Comparison of ENCODE assay signal across 9 cellular contexts in the genomic region with DNA sequence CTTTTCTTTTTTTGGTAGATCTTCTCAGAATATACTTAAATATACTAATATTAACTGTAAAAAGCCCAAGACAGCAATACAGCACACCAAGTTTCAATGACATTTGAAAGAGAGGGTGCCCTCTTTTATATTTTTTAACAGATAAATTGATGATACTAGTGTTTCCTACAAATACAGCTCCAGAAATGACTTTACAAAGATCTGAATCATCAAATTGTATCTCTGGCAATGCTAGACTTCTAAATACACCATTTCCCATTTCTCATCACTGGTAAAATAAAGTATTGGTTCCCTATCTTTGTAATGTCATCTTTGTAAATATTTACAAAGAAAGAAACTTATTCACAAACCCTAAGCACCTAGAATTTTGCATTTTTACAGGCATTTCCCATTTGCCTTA.
"Had no signal": no experiment of that assay in that cellular context is flagged by ENCODE, and none has a peak within 500 bp of the region (broad histone marks: within the 10 kb centered on the region; RNA-seq: fewer than 3 reads in every experiment).

No MANE protein-coding gene starts in this region.

- H3K4me2 ChIP-seq: GM23338, KMS-11 had no signal

- FAIRE-seq: H1, H54 had no signal

- H3K4me3 ChIP-seq: GM23338 had no signal

- DNase-seq: H9, HCEC 1CT, IMR-90, KBM-7 had no signal

- H3K27ac ChIP-seq: HL-60, KMS-11 had no signal

- ATAC-seq: GM23338 had no signal
